8 cellular contexts compared by ENCODE assay signal in genomic region chr1:224615861-224616760, GRCh38. TPM values are rescaled to one million over a fixed set of nuclear protein-coding genes. Genes with fewer than 3 reads are reported as not detected.
DNase-seq lines count a peak whose midpoint lies in the region; ATAC-seq, FAIRE-seq and TF ChIP-seq lines count a peak whose summit lies in the region.

CNIH3 (plus strand) TSS chr1:224616317; CDS start chr1:224617175, 858 bp downstream.

- POLR2A ChIA-PET in A549 (lab: Yijun Ruan, JAX): interaction anchor here (1.1 kb wide), 1 partner anchor 87 kb away, joined by 3 read pairs; no protein-coding TSS in a partner anchor

- no peaks in the 10 kb centered on the region for H3K79me2 ChIP-seq in hepatocyte

- no peak for FAIRE-seq in A549 (lab: Jason Lieb, UNC)

- TF ChIP-seq RAD21 in A549 (conservative IDR thresholded peaks at IDR 0.05 in 1 of 2, IDR thresholded peaks at IDR 0.05 in 1 of 2): no peak

- no peaks in the 10 kb centered on the region for H3K36me3 Mint-ChIP-seq in activated naive CD4-positive, alpha-beta T cell treated with anti-CD3 and anti-CD28 coated beads for 36 hours (ENCODE audit: low read depth)

- DNase-seq in A549 (ENCODE audit: low read depth in 1 of 2, low spot score in 1 of 2): peak; percentile 43 to 56
- peak; percentile 34 for DNase-seq in GM20000 (ENCODE audit: low spot score)
- DNase-seq in NCI-H526 treated with DMSO at 0.1 percent for 48 hours (lab: John Stamatoyannopoulos, UW): peak; percentile 57
- peak; percentile 18 for DNase-seq in activated naive CD4-positive, alpha-beta T cell treated with anti-CD3 and anti-CD28 coated beads for 36 hours
- DNase-seq in hepatocyte (ENCODE audit: low spot score): peak; percentile 60

- H3K9me2 ChIP-seq in hepatocyte (replicated peaks; ENCODE audit: insufficient read depth): no peaks in the 10 kb centered on the region

- H3K27me3 Mint-ChIP-seq in activated naive CD4-positive, alpha-beta T cell treated with anti-CD3 and anti-CD28 coated beads for 36 hours (ENCODE audit: low read depth): peaks cover 48% of the 10 kb centered on the region

- no peaks in the 10 kb centered on the region for H3K9me3 Mint-ChIP-seq in activated naive CD4-positive, alpha-beta T cell treated with anti-CD3 and anti-CD28 coated beads for 36 hours

- peak within 1 kb of the TSS; percentile 7 for H2AFZ ChIP-seq in hepatocyte

- no peak for TF ChIP-seq EP300 in A549 (IDR thresholded peaks at IDR 0.05)

- WGBS in A549 (ENCODE audit: missing lambda C conversion rate): 13% methylated on average over 56 of the region's 91 CpGs
- WGBS in hepatocyte (ENCODE audit: low lambda C conversion rate, missing lambda C conversion rate): 1% methylated on average over 80 of the region's 91 CpGs

- H3K4me1 Mint-ChIP-seq in activated naive CD4-positive, alpha-beta T cell treated with anti-CD3 and anti-CD28 coated beads for 36 hours (ENCODE audit: low read depth): peaks cover 18% of the 10 kb centered on the region

- H3K9me3 ChIP-seq in A549: no peaks in the 10 kb centered on the region
- H3K9me3 ChIP-seq in hepatocyte (ENCODE audit: low read depth): no peaks in the 10 kb centered on the region
- no peaks in the 10 kb centered on the region for H3K9me3 ChIP-seq in skeletal muscle satellite cell (replicated peaks; ENCODE audit: low read length)

- ATAC-seq in A549: peak; percentile 72 to 78
- ATAC-seq in HG02981 (IDR thresholded peaks at IDR 0.05; ENCODE audit: unreplicated experiment): no peak
- ATAC-seq in GM21367 (IDR thresholded peaks at IDR 0.05; ENCODE audit: unreplicated experiment): no peak

- no peaks in the 10 kb centered on the region for H3K4me1 ChIP-seq in A549
- peaks cover 15% of the 10 kb centered on the region for H3K4me1 ChIP-seq in hepatocyte (ENCODE audit: insufficient read depth)
- peaks cover 14% of the 10 kb centered on the region for H3K4me1 ChIP-seq in skeletal muscle satellite cell (ENCODE audit: control insufficient read depth, insufficient read depth, low read length)

- peak within 1 kb of the TSS; percentile 44 for H3K4me3 ChIP-seq in A549
- H3K4me3 ChIP-seq in hepatocyte: peak within 1 kb of the TSS; percentile 9
- peak within 1 kb of the TSS; percentile 34 for H3K4me3 ChIP-seq in skeletal muscle satellite cell (ENCODE audit: low read length)

- intact Hi-C loops in activated naive CD4-positive, alpha-beta T cell treated with anti-CD3 and anti-CD28 coated beads for 36 hours (cut with micrococcal nuclease): no loop called here

- H3K27ac ChIP-seq in A549: peak within 1 kb of the TSS in 1 of 2 experiments; percentile 49; a peak in 3 of 6 replicates
- H3K27ac ChIP-seq in hepatocyte: no peak within 1 kb of the TSS

- CTCF ChIA-PET in A549 (lab: Yijun Ruan, JAX): interaction anchor here (0.8 to 1.8 kb wide), 5 partner anchors 25 to 297 kb away, joined by 3 to 5 read pairs (median 3); no protein-coding TSS in a partner anchor
- CTCF ChIA-PET in activated naive CD4-positive, alpha-beta T cell treated with anti-CD3 and anti-CD28 coated beads for 36 hours (lab: Charles Lee): interaction anchor here (0.6 kb wide), 2 partner anchors 18 to 57 kb away, joined by 3 read pairs; no protein-coding TSS in a partner anchor

- no peak for TF ChIP-seq POLR2A in A549 (IDR thresholded peaks at IDR 0.05; ENCODE audit: low read length)

- H4K20me1 ChIP-seq in hepatocyte (ENCODE audit: insufficient read depth, poor library complexity, severe bottlenecking): no peaks in the 10 kb centered on the region

- H3K27me3 ChIP-seq in hepatocyte (peaks cover 61% of the 10 kb centered on the region), skeletal muscle satellite cell (ENCODE audit: control insufficient read depth, insufficient read depth, low read length) (peaks cover 59% of the 10 kb centered on the region)

- TF ChIP-seq CTCF in A549 (IDR thresholded peaks at IDR 0.05) (no peak), GM20000 (IDR thresholded peaks at IDR 0.05; ENCODE audit: extremely low read depth, missing control alignments) (no peak), hepatocyte (IDR thresholded peaks at IDR 0.05; ENCODE audit: poor library complexity) (no peak)

- H3K27ac Mint-ChIP-seq in activated naive CD4-positive, alpha-beta T cell treated with anti-CD3 and anti-CD28 coated beads for 36 hours: no peak within 1 kb of the TSS

- no peak within 1 kb of the TSS for H3K9ac ChIP-seq in skeletal muscle satellite cell (ENCODE audit: low read depth, low read length)

- H3K4me2 ChIP-seq in A549 (peak within 1 kb of the TSS; percentile 94), hepatocyte (peak within 1 kb of the TSS; percentile 98), skeletal muscle satellite cell (ENCODE audit: low read length) (peak within 1 kb of the TSS; percentile 76)

- no peaks in the 10 kb centered on the region for H3K36me3 ChIP-seq in hepatocyte (replicated peaks; ENCODE audit: insufficient read depth, low read depth)
- no peaks in the 10 kb centered on the region for H3K36me3 ChIP-seq in skeletal muscle satellite cell (ENCODE audit: insufficient read depth, low read length)

- H3K4me3 Mint-ChIP-seq in activated naive CD4-positive, alpha-beta T cell treated with anti-CD3 and anti-CD28 coated beads for 36 hours: peak within 1 kb of the TSS; percentile 52

TF ChIP-seq in A549, 52 proteins besides CTCF, POLR2A, EP300 and RAD21:
- no peak for TF ChIP-seq HOXB5 (CRISPR knock-in tag; IDR thresholded peaks at IDR 0.05)
- TF ChIP-seq CEBPB (IDR thresholded peaks at IDR 0.05): no peak
- peak; percentile 29; the same call in 1 of the 2 replicates for TF ChIP-seq HDAC2 (IDR thresholded peaks at IDR 0.05)
- peak; percentile 79 for TF ChIP-seq E2F6 (IDR thresholded peaks at IDR 0.05; ENCODE audit: borderline replicate concordance, low read depth)
- TF ChIP-seq, protein P1, sequence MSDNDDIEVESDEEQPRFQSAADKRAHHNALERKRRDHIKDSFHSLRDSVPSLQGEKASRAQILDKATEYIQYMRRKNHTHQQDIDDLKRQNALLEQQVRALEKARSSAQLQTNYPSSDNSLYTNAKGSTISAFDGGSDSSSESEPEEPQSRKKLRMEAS (IDR thresholded peaks at IDR 0.05): peak; percentile 85

RNA-seq across cellular contexts. Expression of gene CNIH3, which starts in this region (rescaled TPM):
- polyA plus RNA-seq in A549 (2011; rRNA removed) (0.52 and 0.85 TPM in 2 replicates), A549 (2017; fragmentation: RNase III; extraction: RNeasy Plus Mini Kit Qiagen cat#74134 plus additional on column Dnase treatment) (0.61 to 0.75 TPM (median 0.64 TPM) in 3 replicates), hepatocyte (2.1 and 3.5 TPM in 2 replicates)
- polyA plus RNA-seq in A549 (2012; cell fraction: cytosol; rRNA removed): 0.25 and 0.27 TPM in 2 replicates
- polyA plus RNA-seq in A549 (2012; cell fraction: nucleus; rRNA removed): 0.24 TPM in 1 of 2 replicates, not detected in the other
- 0.63 and 0.91 TPM in 2 replicates for polyA minus RNA-seq in A549 (2011; rRNA and poly(A)+ RNA removed)
- 1 to 10 TPM in 1 of 2 experiments, under 1 TPM in 1; 0.59 to 2.5 TPM for total RNA-seq in activated naive CD4-positive, alpha-beta T cell treated with anti-CD3 and anti-CD28 coated beads for 36 hours
- 2.8 and 9.6 TPM in 2 replicates for total RNA-seq in hepatocyte
- total RNA-seq in skeletal muscle satellite cell (2012; rRNA removed): 1.5 and 2.8 TPM in 2 replicates

Comparison
In these comparisons a context has a peak if more than half of its experiments do, and no peak if none do; other contexts are left out.
1. Peak in DNase-seq, ATAC-seq, H3K4me3 ChIP-seq and H3K4me2 ChIP-seq in A549; RNA of the gene not detected or under 1 TPM.